In the genomic region with DNA sequence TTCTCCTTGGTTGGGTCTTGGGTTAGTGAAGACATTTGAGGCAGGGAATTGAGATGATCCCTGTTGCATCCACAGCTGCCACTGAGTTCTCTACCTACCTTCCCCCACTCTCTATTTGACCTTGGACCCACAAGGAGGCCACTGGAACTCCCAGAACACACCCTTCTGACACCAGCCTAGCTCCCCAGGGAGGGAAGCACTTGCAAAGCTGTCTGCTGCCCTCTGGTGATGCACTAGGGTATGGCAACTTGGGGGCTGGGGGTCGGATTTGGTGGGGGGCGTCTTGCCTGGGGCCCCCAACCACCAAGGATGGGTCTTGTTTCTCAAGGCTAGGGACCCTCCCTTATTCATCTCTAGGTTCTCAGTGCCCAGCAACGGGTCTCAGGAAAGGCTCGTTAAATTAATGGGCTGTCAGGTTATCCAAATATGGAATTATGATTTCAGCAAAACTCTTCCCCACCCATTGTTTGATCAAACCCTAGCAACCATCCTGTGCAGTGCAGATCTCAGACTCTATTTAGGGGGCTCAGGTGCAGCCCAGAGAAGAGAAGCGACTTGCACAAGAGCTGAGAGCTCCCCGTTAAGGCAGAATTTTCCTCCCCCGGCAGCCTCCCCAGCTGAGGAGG, we compare ENCODE assay signal across 8 cellular contexts.
DNase-seq lines count a peak whose midpoint lies in the region; ATAC-seq and TF ChIP-seq lines count a peak whose summit lies in the region.

No MANE protein-coding gene starts in this region.

- intact Hi-C loops in left ventricle myocardium inferior (cut with micrococcal nuclease), result no loop called here
- intact Hi-C loops in Right ventricle myocardium superior (cut with DNase I), result no loop called here
- intact Hi-C loops in upper lobe of right lung (cut with DNase I), result no loop called here

- H3K27ac ChIP-seq in left ventricle myocardium inferior (replicated peaks) (no peak overlapping the region), upper lobe of right lung (no peak overlapping the region)

- DNase-seq in left ventricle myocardium inferior (no peak), Right ventricle myocardium superior (no peak), NCI-H69 (lab: John Stamatoyannopoulos, UW) (peak; percentile 58), erythroblast (lab: John Stamatoyannopoulos, UW) (peak; percentile 8 to 26), upper lobe of right lung (no peak), COR-L47 (lab: John Stamatoyannopoulos, UW) (no peak)

- no peak for TF ChIP-seq POLR2A in erythroblast (IDR thresholded peaks at IDR 0.05; ENCODE audit: low read length)

- H3K4me3 ChIP-seq in left ventricle myocardium inferior (no peak overlapping the region), upper lobe of right lung (no peak overlapping the region)

- H3K9me3 ChIP-seq in left ventricle myocardium inferior (replicated peaks) (no peaks in the 10 kb centered on the region), upper lobe of right lung (no peaks in the 10 kb centered on the region)

- H3K36me3 ChIP-seq in left ventricle myocardium inferior (no peaks in the 10 kb centered on the region), upper lobe of right lung (no peaks in the 10 kb centered on the region)

- no peak for ATAC-seq in Right ventricle myocardium superior (ENCODE audit: poor library complexity)
- ATAC-seq in upper lobe of right lung, result no peak
- no peak for ATAC-seq in HG03196 (IDR thresholded peaks at IDR 0.05; ENCODE audit: unreplicated experiment)
- ATAC-seq in HG03460 (IDR thresholded peaks at IDR 0.05; ENCODE audit: unreplicated experiment), result no peak

- peaks cover 87% of the 10 kb centered on the region for H3K27me3 ChIP-seq in left ventricle myocardium inferior (ENCODE audit: low read depth)
- peaks cover 29% of the 10 kb centered on the region for H3K27me3 ChIP-seq in upper lobe of right lung

- H3K4me1 ChIP-seq in left ventricle myocardium inferior, result no peaks in the 10 kb centered on the region
- H3K4me1 ChIP-seq in upper lobe of right lung, result no peaks in the 10 kb centered on the region

- TF ChIP-seq CTCF in left ventricle myocardium inferior (IDR thresholded peaks at IDR 0.05; ENCODE audit: borderline replicate concordance) (peak; percentile 19), upper lobe of right lung (IDR thresholded peaks at IDR 0.05) (peak; percentile 22)

Comparison
In these comparisons a context has a peak if more than half of its experiments do, and no peak if none do; other contexts are left out.
1. DNase-seq: peak in NCI-H69 (single experiment) and erythroblast (2 of 2); none in left ventricle myocardium inferior (single experiment), Right ventricle myocardium superior (single experiment), upper lobe of right lung (single experiment) and COR-L47 (single experiment).